Comparison of ENCODE assay signal across 23 cellular contexts in the genomic region with DNA sequence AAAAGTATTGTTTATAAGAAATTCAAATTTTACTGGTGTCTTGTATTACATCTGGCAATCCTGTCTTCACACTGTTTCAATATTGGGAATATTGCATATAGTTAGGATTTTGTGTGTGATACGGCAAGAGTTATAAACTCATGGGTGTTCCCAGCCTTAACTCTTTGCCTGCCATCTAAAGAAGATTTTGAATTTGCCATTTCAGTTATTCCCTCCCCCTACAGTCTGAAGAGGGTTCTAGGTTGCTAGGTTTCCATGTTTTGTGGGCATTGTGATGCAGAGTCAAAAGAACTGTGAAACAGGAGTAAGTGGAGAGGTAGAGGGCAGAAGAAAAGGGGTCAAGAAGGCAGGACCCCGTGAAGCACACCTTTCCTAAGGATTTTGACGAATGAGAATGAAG. TPM values are rescaled to one million over a fixed set of nuclear protein-coding genes. Genes with fewer than 3 reads are reported as not detected.
"Had no signal": no experiment of that assay in that cellular context is flagged by ENCODE, and none has a peak within 500 bp of the region (broad histone marks: within the 10 kb centered on the region; RNA-seq: fewer than 3 reads in every experiment).

A gene (plus strand): TSS at position 301 of the 400 bp plus-strand sequence. CDS start 6,190 bp downstream, outside the sequence.

- H3K4me3 ChIP-seq: K562, MG63 had no signal

- H3K27me3 Mint-ChIP-seq: IgD-negative memory B cell had no signal

- ATAC-seq: K562, Panc1, PC-3 had no signal

- H3K9me3 ChIP-seq: MG63 had no signal

- H3K27ac ChIP-seq: RWPE1 had no signal

- DNase-seq: MG63; NCI-H1092 treated with DMSO at 0.1 percent for 48 hours; NCI-H1436; NCI-H187; NCI-H2029; NCI-H2081 treated with DMSO at 0.1 percent for 48 hours; NCI-H2171; NCI-H226; NCI-H446; NCI-H510A; NCI-H524 treated with DMSO at 0.1 percent for 48 hours; NCI-H69; NCI-H774; NK-92 treated with Interleukin-12 subunit alpha and Interleukin-12 subunit beta, amount 100 ng/mL, for 24 hours; PC-3; SHP77 had no signal

- H3K36me3 ChIP-seq: MG63 had no signal

- H3K27me3 ChIP-seq: MG63 had no signal

RNA-seq across cellular contexts. Expression of the gene that starts here (rescaled TPM):
- total RNA-seq: K562, LHCN-M2, OCI-LY7, PC-3, SK-MEL-5 had no signal
- polyA plus RNA-seq: IgD-negative memory B cell, K562 had no signal
